1 cellular context compared by ENCODE assay signal in genomic region chr1:1307908-1308755, GRCh38.
A peak's percentile ranks its signal among the peaks of the same experiment; 100 is the strongest.
TF ChIP-seq lines count a peak whose summit lies in the region.

A gene with protein sequence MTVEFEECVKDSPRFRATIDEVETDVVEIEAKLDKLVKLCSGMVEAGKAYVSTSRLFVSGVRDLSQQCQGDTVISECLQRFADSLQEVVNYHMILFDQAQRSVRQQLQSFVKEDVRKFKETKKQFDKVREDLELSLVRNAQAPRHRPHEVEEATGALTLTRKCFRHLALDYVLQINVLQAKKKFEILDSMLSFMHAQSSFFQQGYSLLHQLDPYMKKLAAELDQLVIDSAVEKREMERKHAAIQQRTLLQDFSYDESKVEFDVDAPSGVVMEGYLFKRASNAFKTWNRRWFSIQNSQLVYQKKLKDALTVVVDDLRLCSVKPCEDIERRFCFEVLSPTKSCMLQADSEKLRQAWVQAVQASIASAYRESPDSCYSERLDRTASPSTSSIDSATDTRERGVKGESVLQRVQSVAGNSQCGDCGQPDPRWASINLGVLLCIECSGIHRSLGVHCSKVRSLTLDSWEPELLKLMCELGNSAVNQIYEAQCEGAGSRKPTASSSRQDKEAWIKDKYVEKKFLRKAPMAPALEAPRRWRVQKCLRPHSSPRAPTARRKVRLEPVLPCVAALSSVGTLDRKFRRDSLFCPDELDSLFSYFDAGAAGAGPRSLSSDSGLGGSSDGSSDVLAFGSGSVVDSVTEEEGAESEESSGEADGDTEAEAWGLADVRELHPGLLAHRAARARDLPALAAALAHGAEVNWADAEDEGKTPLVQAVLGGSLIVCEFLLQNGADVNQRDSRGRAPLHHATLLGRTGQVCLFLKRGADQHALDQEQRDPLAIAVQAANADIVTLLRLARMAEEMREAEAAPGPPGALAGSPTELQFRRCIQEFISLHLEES (minus strand): TSS chr1:1307930. CDS start chr1:1307815, 115 bp downstream.
A gene with protein sequence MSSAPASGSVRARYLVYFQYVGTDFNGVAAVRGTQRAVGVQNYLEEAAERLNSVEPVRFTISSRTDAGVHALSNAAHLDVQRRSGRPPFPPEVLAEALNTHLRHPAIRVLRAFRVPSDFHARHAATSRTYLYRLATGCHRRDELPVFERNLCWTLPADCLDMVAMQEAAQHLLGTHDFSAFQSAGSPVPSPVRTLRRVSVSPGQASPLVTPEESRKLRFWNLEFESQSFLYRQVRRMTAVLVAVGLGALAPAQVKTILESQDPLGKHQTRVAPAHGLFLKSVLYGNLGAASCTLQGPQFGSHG (plus strand): TSS chr1:1308597. CDS start chr1:1308644, 47 bp downstream.

TF ChIP-seq in K562, 482 proteins besides CTCF, POLR2A, EP300 and RAD21 (continued from another document and continues in another):
- TF ChIP-seq, protein P1, sequence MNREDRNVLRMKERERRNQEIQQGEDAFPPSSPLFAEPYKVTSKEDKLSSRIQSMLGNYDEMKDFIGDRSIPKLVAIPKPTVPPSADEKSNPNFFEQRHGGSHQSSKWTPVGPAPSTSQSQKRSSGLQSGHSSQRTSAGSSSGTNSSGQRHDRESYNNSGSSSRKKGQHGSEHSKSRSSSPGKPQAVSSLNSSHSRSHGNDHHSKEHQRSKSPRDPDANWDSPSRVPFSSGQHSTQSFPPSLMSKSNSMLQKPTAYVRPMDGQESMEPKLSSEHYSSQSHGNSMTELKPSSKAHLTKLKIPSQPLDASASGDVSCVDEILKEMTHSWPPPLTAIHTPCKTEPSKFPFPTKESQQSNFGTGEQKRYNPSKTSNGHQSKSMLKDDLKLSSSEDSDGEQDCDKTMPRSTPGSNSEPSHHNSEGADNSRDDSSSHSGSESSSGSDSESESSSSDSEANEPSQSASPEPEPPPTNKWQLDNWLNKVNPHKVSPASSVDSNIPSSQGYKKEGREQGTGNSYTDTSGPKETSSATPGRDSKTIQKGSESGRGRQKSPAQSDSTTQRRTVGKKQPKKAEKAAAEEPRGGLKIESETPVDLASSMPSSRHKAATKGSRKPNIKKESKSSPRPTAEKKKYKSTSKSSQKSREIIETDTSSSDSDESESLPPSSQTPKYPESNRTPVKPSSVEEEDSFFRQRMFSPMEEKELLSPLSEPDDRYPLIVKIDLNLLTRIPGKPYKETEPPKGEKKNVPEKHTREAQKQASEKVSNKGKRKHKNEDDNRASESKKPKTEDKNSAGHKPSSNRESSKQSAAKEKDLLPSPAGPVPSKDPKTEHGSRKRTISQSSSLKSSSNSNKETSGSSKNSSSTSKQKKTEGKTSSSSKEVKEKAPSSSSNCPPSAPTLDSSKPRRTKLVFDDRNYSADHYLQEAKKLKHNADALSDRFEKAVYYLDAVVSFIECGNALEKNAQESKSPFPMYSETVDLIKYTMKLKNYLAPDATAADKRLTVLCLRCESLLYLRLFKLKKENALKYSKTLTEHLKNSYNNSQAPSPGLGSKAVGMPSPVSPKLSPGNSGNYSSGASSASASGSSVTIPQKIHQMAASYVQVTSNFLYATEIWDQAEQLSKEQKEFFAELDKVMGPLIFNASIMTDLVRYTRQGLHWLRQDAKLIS (CRISPR knock-in tag; IDR thresholded peaks at IDR 0.05), result no peak; the same call in none of the 2 replicates
- no peak for TF ChIP-seq ZNF778 (CRISPR knock-in tag; IDR thresholded peaks at IDR 0.05)
- peak; percentile 51; the same call in 1 of the 2 replicates for TF ChIP-seq RNF2 (IDR thresholded peaks at IDR 0.05)
- peak; percentile 52; the same call in 1 of the 2 replicates for TF ChIP-seq NR3C1 (CRISPR knock-in tag; IDR thresholded peaks at IDR 0.05)
- TF ChIP-seq, protein P2, sequence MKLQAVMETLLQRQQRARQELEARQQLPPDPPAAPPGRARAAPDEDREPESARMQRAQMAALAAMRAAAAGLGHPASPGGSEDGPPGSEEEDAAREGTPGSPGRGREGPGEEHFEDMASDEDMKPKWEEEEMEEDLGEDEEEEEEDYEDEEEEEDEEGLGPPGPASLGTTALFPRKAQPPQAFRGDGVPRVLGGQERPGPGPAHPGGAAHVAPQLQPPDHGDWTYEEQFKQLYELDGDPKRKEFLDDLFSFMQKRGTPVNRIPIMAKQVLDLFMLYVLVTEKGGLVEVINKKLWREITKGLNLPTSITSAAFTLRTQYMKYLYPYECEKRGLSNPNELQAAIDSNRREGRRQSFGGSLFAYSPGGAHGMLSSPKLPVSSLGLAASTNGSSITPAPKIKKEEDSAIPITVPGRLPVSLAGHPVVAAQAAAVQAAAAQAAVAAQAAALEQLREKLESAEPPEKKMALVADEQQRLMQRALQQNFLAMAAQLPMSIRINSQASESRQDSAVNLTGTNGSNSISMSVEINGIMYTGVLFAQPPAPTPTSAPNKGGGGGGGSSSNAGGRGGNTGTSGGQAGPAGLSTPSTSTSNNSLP (IDR thresholded peaks at IDR 0.05; ENCODE audit: borderline replicate concordance, low read depth, low read length), result 0 out of 2 replicates have a peak, but pooled peaks have one; percentile 25
- TF ChIP-seq ATF7 (IDR thresholded peaks at IDR 0.05), result peak; percentile 79
- peak; percentile 97 for TF ChIP-seq FIP1L1 (IDR thresholded peaks at IDR 0.05; ENCODE audit: low read depth, low read length, poor library complexity, severe bottlenecking)
- TF ChIP-seq, protein P3, sequence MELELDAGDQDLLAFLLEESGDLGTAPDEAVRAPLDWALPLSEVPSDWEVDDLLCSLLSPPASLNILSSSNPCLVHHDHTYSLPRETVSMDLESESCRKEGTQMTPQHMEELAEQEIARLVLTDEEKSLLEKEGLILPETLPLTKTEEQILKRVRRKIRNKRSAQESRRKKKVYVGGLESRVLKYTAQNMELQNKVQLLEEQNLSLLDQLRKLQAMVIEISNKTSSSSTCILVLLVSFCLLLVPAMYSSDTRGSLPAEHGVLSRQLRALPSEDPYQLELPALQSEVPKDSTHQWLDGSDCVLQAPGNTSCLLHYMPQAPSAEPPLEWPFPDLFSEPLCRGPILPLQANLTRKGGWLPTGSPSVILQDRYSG (tag; conservative IDR thresholded peaks at IDR 0.05; ENCODE audit: low read depth), result no peak
- TF ChIP-seq MCM5 (IDR thresholded peaks at IDR 0.05; ENCODE audit: low read depth), result no peak
- peak; percentile 66 for TF ChIP-seq NKRF (IDR thresholded peaks at IDR 0.05; ENCODE audit: borderline replicate concordance)
- no peak for TF ChIP-seq KLF6 (CRISPR knock-in tag; IDR thresholded peaks at IDR 0.05; ENCODE audit: borderline replicate concordance)
- TF ChIP-seq SP1 (CRISPR knock-in tag; IDR thresholded peaks at IDR 0.05), result peak; percentile 89
- peak; percentile 56; the same call in 1 of the 2 replicates for TF ChIP-seq ZNF766 (CRISPR knock-in tag; conservative IDR thresholded peaks at IDR 0.05)
- TF ChIP-seq EP400 (IDR thresholded peaks at IDR 0.05), result peak; percentile 97
- TF ChIP-seq ZNF274 (IDR thresholded peaks at IDR 0.05; ENCODE audit: borderline replicate concordance, low read depth, low read length), result peak; percentile 10; the same call in 1 of the 2 replicates
- TF ChIP-seq RBM17 (IDR thresholded peaks at IDR 0.05; ENCODE audit: borderline replicate concordance, low read depth, low read length), result no peak
- no peak for TF ChIP-seq ZNF311 (CRISPR knock-in tag; IDR thresholded peaks at IDR 0.05)
- no peak for TF ChIP-seq SMARCA5 (IDR thresholded peaks at IDR 0.05)
- no peak for TF ChIP-seq THRAP3 (IDR thresholded peaks at IDR 0.05; ENCODE audit: borderline replicate concordance)
- TF ChIP-seq ZNF717 (CRISPR knock-in tag; IDR thresholded peaks at IDR 0.05), result no peak
- no peak for TF ChIP-seq ZBTB8A (IDR thresholded peaks at IDR 0.05; ENCODE audit: partially characterized antibody)
- TF ChIP-seq PYGO2 (tag; IDR thresholded peaks at IDR 0.05), result no peak
- peak; percentile 54 for TF ChIP-seq CREB1 (IDR thresholded peaks at IDR 0.05)
- peak; percentile 69 for TF ChIP-seq CREB1 (CRISPR knock-in tag; IDR thresholded peaks at IDR 0.05)
- TF ChIP-seq CBX1 (IDR thresholded peaks at IDR 0.05; ENCODE audit: low read depth), result no peak; the same call in 1 of the 2 replicates
- no peak for TF ChIP-seq MTF1 (CRISPR knock-in tag; IDR thresholded peaks at IDR 0.05; ENCODE audit: borderline replicate concordance)
- TF ChIP-seq TRIM24 (IDR thresholded peaks at IDR 0.05), result peak in 1 of 2 experiments; percentile 42; a peak in 1 of 4 replicates
- peak; percentile 73 for TF ChIP-seq PCBP1 (IDR thresholded peaks at IDR 0.05; ENCODE audit: low read depth, low read length, poor library complexity, severe bottlenecking)
- TF ChIP-seq RFX7 (CRISPR knock-in tag; IDR thresholded peaks at IDR 0.05), result no peak
- TF ChIP-seq LCOR (CRISPR knock-in tag; IDR thresholded peaks at IDR 0.05), result no peak
- TF ChIP-seq, protein P4, sequence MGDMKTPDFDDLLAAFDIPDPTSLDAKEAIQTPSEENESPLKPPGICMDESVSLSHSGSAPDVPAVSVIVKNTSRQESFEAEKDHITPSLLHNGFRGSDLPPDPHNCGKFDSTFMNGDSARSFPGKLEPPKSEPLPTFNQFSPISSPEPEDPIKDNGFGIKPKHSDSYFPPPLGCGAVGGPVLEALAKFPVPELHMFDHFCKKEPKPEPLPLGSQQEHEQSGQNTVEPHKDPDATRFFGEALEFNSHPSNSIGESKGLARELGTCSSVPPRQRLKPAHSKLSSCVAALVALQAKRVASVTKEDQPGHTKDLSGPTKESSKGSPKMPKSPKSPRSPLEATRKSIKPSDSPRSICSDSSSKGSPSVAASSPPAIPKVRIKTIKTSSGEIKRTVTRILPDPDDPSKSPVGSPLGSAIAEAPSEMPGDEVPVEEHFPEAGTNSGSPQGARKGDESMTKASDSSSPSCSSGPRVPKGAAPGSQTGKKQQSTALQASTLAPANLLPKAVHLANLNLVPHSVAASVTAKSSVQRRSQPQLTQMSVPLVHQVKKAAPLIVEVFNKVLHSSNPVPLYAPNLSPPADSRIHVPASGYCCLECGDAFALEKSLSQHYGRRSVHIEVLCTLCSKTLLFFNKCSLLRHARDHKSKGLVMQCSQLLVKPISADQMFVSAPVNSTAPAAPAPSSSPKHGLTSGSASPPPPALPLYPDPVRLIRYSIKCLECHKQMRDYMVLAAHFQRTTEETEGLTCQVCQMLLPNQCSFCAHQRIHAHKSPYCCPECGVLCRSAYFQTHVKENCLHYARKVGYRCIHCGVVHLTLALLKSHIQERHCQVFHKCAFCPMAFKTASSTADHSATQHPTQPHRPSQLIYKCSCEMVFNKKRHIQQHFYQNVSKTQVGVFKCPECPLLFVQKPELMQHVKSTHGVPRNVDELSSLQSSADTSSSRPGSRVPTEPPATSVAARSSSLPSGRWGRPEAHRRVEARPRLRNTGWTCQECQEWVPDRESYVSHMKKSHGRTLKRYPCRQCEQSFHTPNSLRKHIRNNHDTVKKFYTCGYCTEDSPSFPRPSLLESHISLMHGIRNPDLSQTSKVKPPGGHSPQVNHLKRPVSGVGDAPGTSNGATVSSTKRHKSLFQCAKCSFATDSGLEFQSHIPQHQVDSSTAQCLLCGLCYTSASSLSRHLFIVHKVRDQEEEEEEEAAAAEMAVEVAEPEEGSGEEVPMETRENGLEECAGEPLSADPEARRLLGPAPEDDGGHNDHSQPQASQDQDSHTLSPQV (IDR thresholded peaks at IDR 0.05), result no peak
- TF ChIP-seq ZNF507 (tag; conservative IDR thresholded peaks at IDR 0.05), result no peak
- TF ChIP-seq CHAMP1 (IDR thresholded peaks at IDR 0.05), result no peak
- TF ChIP-seq SFPQ (IDR thresholded peaks at IDR 0.05; ENCODE audit: low read depth, low read length), result no peak
- TF ChIP-seq POLR2AphosphoS5 (IDR thresholded peaks at IDR 0.05; ENCODE audit: control insufficient read depth, insufficient read depth, low read depth, low read length), result peak; percentile 58
- TF ChIP-seq MYBL2 (IDR thresholded peaks at IDR 0.05; ENCODE audit: low read depth), result no peak
- TF ChIP-seq MYBL2 (CRISPR knock-in tag; IDR thresholded peaks at IDR 0.05; ENCODE audit: borderline replicate concordance), result no peak
